15 cellular contexts compared by ENCODE assay signal in the genomic region with DNA sequence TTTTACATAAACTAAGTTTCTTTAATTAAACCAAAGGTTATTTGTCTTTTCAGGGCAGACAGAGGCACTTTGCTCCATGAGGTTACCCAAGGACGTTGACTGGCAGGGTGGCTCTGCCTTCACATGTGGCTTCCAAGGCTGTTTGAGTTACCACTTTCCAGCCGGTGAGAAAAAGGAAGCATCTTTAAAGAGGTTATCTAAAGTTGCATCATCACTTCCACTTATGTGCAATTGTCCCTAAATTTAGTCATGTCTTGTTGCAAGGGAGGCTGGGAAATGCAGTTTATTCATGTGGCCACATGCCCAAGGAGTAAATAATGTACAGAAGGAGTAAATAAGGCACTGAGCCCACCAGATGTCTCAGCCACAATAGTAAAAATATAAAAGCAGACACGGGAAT. TPM values are rescaled to one million over a fixed set of nuclear protein-coding genes. Genes with fewer than 3 reads are reported as not detected.
DNase-seq lines count a peak whose midpoint lies in the region; ATAC-seq and TF ChIP-seq lines count a peak whose summit lies in the region.
"Had no signal": no experiment of that assay in that cellular context is flagged by ENCODE, and none has a peak within 500 bp of the region (broad histone marks: within the 10 kb centered on the region; RNA-seq: fewer than 3 reads in every experiment).

No MANE protein-coding gene starts in this region.

- H3K4me2 ChIP-seq in PC-3 (ENCODE audit: low read length) (no peak overlapping the region), H9 (ENCODE audit: insufficient read depth, insufficient read length, low read length) (no peak overlapping the region)

- H3K79me1 ChIP-seq in H9 (ENCODE audit: insufficient read depth, low read depth, low read length, poor library complexity, severe bottlenecking), result no peaks in the 10 kb centered on the region

- no peak overlapping the region for H3T11ph ChIP-seq in H9 (ENCODE audit: low read length)

- H4K5ac ChIP-seq in H9 (ENCODE audit: insufficient read length, low read depth, low read length), result no peak overlapping the region

- H3K4me1 ChIP-seq in PC-3 (ENCODE audit: insufficient read depth, low read length), result no peaks in the 10 kb centered on the region
- H3K4me1 ChIP-seq in H9 (ENCODE audit: insufficient read depth, low read length), result no peaks in the 10 kb centered on the region
- H3K4me1 ChIP-seq: parathyroid adenoma, vagina had no signal

- H3K27ac ChIP-seq in PC-3 (ENCODE audit: low read length) (no peak overlapping the region), H9 (ENCODE audit: insufficient read length, low read depth, low read length) (no peak overlapping the region)
- H3K27ac ChIP-seq: parathyroid adenoma, vagina had no signal

- H3K27me3 ChIP-seq in PC-3 (ENCODE audit: low read length) (no peaks in the 10 kb centered on the region), H9 (ENCODE audit: insufficient read depth, low read length) (no peaks in the 10 kb centered on the region)
- H3K27me3 ChIP-seq: vagina had no signal

- H2BK20ac ChIP-seq in H9 (ENCODE audit: low read depth, low read length, poor library complexity, severe bottlenecking), result no peak overlapping the region

- H3K36me3 Mint-ChIP-seq in chondrocyte (ENCODE audit: low read depth), result no peaks in the 10 kb centered on the region
- no peaks in the 10 kb centered on the region for H3K36me3 Mint-ChIP-seq in H9 (ENCODE audit: insufficient read depth in 1 of 3, low read depth in 3 of 3)
- H3K36me3 Mint-ChIP-seq: mesothelial cell of epicardium had no signal

- no peaks in the 10 kb centered on the region for H3K4me1 Mint-ChIP-seq in stimulated activated naive CD8-positive, alpha-beta T cell treated with anti-CD3 and anti-CD28 coated beads, Interleukin-15, amount 100 ng/mL, for 72 hours
- no peaks in the 10 kb centered on the region for H3K4me1 Mint-ChIP-seq in chondrocyte (ENCODE audit: low read depth)
- peaks cover under 1 to 1% of the 10 kb centered on the region in 2 experiments; a peak in 1 of 4 replicates for H3K4me1 Mint-ChIP-seq in H9
- H3K4me1 Mint-ChIP-seq: mesothelial cell of epicardium had no signal

- no peaks in the 10 kb centered on the region for H3K9me2 ChIP-seq in PC-3 (replicated peaks; ENCODE audit: low read length)

- H3K9me3 ChIP-seq in PC-3 (ENCODE audit: low read length) (no peaks in the 10 kb centered on the region), H9 (ENCODE audit: control insufficient read depth, low read depth, low read length) (no peaks in the 10 kb centered on the region)
- H3K9me3 ChIP-seq: vagina had no signal

- H3K56ac ChIP-seq in H9 (ENCODE audit: insufficient read length, low read depth, low read length), result no peak overlapping the region

- no peaks in the 10 kb centered on the region for H3K79me2 ChIP-seq in PC-3 (ENCODE audit: low read length)
- H3K79me2 ChIP-seq in H9 (ENCODE audit: insufficient read depth, low read length), result no peaks in the 10 kb centered on the region
- H3K79me2 ChIP-seq: parathyroid adenoma had no signal

- no peak overlapping the region for H3K4ac ChIP-seq in H9 (ENCODE audit: low read depth, low read length)

- no peak overlapping the region for H3K9ac ChIP-seq in PC-3 (ENCODE audit: low read length)
- H3K9ac ChIP-seq in H9 (ENCODE audit: extremely low read depth, insufficient read length, low read length), result no peak overlapping the region
- H3K9ac ChIP-seq: parathyroid adenoma had no signal

- no peak for DNase-seq in stimulated activated naive CD8-positive, alpha-beta T cell treated with anti-CD3 and anti-CD28 coated beads, Interleukin-15, amount 100 ng/mL, for 72 hours
- DNase-seq in stimulated activated naive CD8-positive, alpha-beta T cell treated with anti-CD3 and anti-CD28 coated beads, Interleukin-15, Interleukin-2, amounts not matched to agents 100 U/mL and 50 U/mL, for 24 hours, result no peak
- DNase-seq in PC-3 (peak; percentile 11), epithelial cell of esophagus (ENCODE audit: low read depth) (peak; percentile 65), NCI-H2227 (lab: John Stamatoyannopoulos, UW; ENCODE audit: unreplicated experiment) (no peak), chondrocyte (ENCODE audit: low spot score) (no peak), H9 (no peak), NCI-H2227 treated with DMSO at 0.1 percent for 48 hours (lab: John Stamatoyannopoulos, UW) (no peak)
- DNase-seq: amygdala; effector CD8-positive, alpha-beta T cell; NCI-H1417; T-helper 9 cell had no signal

- H2AFZ ChIP-seq in PC-3 (ENCODE audit: low read length), result no peak overlapping the region
- no peak overlapping the region for H2AFZ ChIP-seq in H9 (ENCODE audit: low read length)
- H2AFZ ChIP-seq: parathyroid adenoma had no signal

- no peaks in the 10 kb centered on the region for H3K23me2 ChIP-seq in H9 (ENCODE audit: insufficient read length, low read depth, low read length, poor library complexity, severe bottlenecking)

- TF ChIP-seq CTCF in PC-3 (conservative IDR thresholded peaks at IDR 0.05; ENCODE audit: low read depth, low read length) (no peak), epithelial cell of esophagus (IDR thresholded peaks at IDR 0.05; ENCODE audit: insufficient read depth, low read depth, low read length, missing control alignments) (no peak), chondrocyte (IDR thresholded peaks at IDR 0.05) (no peak), H9 (conservative IDR thresholded peaks at IDR 0.05) (no peak)

- H2BK5ac ChIP-seq in H9 (ENCODE audit: insufficient read length, low read length), result no peak overlapping the region

- no peak overlapping the region for H3K14ac ChIP-seq in H9 (ENCODE audit: insufficient read depth, low read length)

- H3K27ac Mint-ChIP-seq in stimulated activated naive CD8-positive, alpha-beta T cell treated with anti-CD3 and anti-CD28 coated beads, Interleukin-15, amount 100 ng/mL, for 72 hours, result no peak overlapping the region
- no peak overlapping the region for H3K27ac Mint-ChIP-seq in chondrocyte (ENCODE audit: unreplicated experiment)
- H3K27ac Mint-ChIP-seq in H9, result no peak overlapping the region
- H3K27ac Mint-ChIP-seq: mesothelial cell of epicardium had no signal

- H2BK120ac ChIP-seq in H9 (ENCODE audit: low read depth, low read length, poor library complexity, severe bottlenecking), result no peak overlapping the region

- no peak overlapping the region for H2AK5ac ChIP-seq in H9 (ENCODE audit: insufficient read length, low read length)

- peak; percentile 28 for ATAC-seq in stimulated activated naive CD8-positive, alpha-beta T cell treated with anti-CD3 and anti-CD28 coated beads, Interleukin-15, amount 100 ng/mL, for 72 hours
- ATAC-seq in stimulated activated naive CD8-positive, alpha-beta T cell treated with anti-CD3 and anti-CD28 coated beads, Interleukin-15, Interleukin-2, amounts not matched to agents 100 U/mL and 50 U/mL, for 24 hours, result no peak
- ATAC-seq in PC-3, result no peak

- no TSS peak for BruUV-seq in PC-3 (replicated peaks; lab: Mats Ljungman, UMichigan)

- no peak overlapping the region for H2BK12ac ChIP-seq in H9 (ENCODE audit: insufficient read length, low read depth, low read length)

- H3K9me3 Mint-ChIP-seq in stimulated activated naive CD8-positive, alpha-beta T cell treated with anti-CD3 and anti-CD28 coated beads, Interleukin-15, amount 100 ng/mL, for 72 hours, result no peaks in the 10 kb centered on the region
- H3K9me3 Mint-ChIP-seq in chondrocyte (ENCODE audit: low read depth) (no peaks in the 10 kb centered on the region), H9 (no peaks in the 10 kb centered on the region)
- H3K9me3 Mint-ChIP-seq: mesothelial cell of epicardium had no signal

- H3K27me3 Mint-ChIP-seq in stimulated activated naive CD8-positive, alpha-beta T cell treated with anti-CD3 and anti-CD28 coated beads, Interleukin-15, amount 100 ng/mL, for 72 hours, result no peaks in the 10 kb centered on the region
- H3K27me3 Mint-ChIP-seq in chondrocyte (ENCODE audit: low read depth), result no peaks in the 10 kb centered on the region
- H3K27me3 Mint-ChIP-seq in H9 (ENCODE audit: low read depth), result no peaks in the 10 kb centered on the region

- POLR2A ChIA-PET in PC-3 (lab: Charles Lee; ENCODE audit: unreplicated experiment), result no interaction called here

- H2BK15ac ChIP-seq in H9 (ENCODE audit: low read depth, low read length), result no peak overlapping the region

- WGBS in H9 (ENCODE audit: extremely low coverage, insufficient read length, low lambda C conversion rate), result no CpG with 5 or more reads among the region's 3 CpGs

- H3F3A ChIP-seq in PC-3 (ENCODE audit: low read length, unreplicated experiment), result no peaks in the 10 kb centered on the region

- CTCF ChIA-PET in PC-3 (lab: Charles Lee), result no interaction called here

- H4K91ac ChIP-seq in H9 (ENCODE audit: insufficient read length, low read depth, low read length), result no peak overlapping the region

- H3K36me3 ChIP-seq in PC-3 (ENCODE audit: low read depth, low read length), result no peaks in the 10 kb centered on the region
- H3K36me3 ChIP-seq: vagina had no signal

- H4K20me1 ChIP-seq in PC-3 (ENCODE audit: low read length), result no peaks in the 10 kb centered on the region
- H4K20me1 ChIP-seq in H9 (ENCODE audit: control insufficient read depth, insufficient read depth, insufficient read length), result no peaks in the 10 kb centered on the region

- H3K4me3 ChIP-seq in PC-3 (ENCODE audit: low read length) (no peak overlapping the region), epithelial cell of esophagus (ENCODE audit: low read length) (no peak overlapping the region)
- H3K4me3 ChIP-seq: vagina had no signal

- no peak overlapping the region for H3K4me3 Mint-ChIP-seq in stimulated activated naive CD8-positive, alpha-beta T cell treated with anti-CD3 and anti-CD28 coated beads, Interleukin-15, amount 100 ng/mL, for 72 hours
- H3K4me3 Mint-ChIP-seq in chondrocyte (ENCODE audit: unreplicated experiment), result no peak overlapping the region
- no peak overlapping the region for H3K4me3 Mint-ChIP-seq in H9
- H3K4me3 Mint-ChIP-seq: mesothelial cell of epicardium had no signal

- H4K8ac ChIP-seq in H9 (replicated peaks; ENCODE audit: insufficient read length, low read depth, low read length), result no peak overlapping the region

- H3K18ac ChIP-seq in H9 (ENCODE audit: insufficient read length, low read depth, low read length), result no peak overlapping the region

- intact Hi-C loops in PC-3 (cut with micrococcal nuclease), result no loop called here

- H3K23ac ChIP-seq in H9 (ENCODE audit: insufficient read length, low read depth, low read length), result no peak overlapping the region

RNA-seq across cellular contexts. Expression of a gene that starts 29.0 kb away (rescaled TPM):
- total RNA-seq in PC-3 (2014; rRNA removed) (19.0 and 31.1 TPM in 2 replicates), chondrocyte (49.3 to 89.5 TPM (median 84.3 TPM) in 3 replicates), H9 (2021) (25.1 and 25.2 TPM in 2 replicates)

Comparison
In these comparisons a context has a peak if more than half of its experiments do, and no peak if none do; other contexts are left out.
1. DNase-seq: peak in PC-3 (single experiment) and epithelial cell of esophagus (single experiment); none in stimulated activated naive CD8-positive, alpha-beta T cell treated with anti-CD3 and anti-CD28 coated beads, Interleukin-15, amount 100 ng/mL, for 72 hours (0 of 2), stimulated activated naive CD8-positive, alpha-beta T cell treated with anti-CD3 and anti-CD28 coated beads, Interleukin-15, Interleukin-2, amounts not matched to agents 100 U/mL and 50 U/mL, for 24 hours (single experiment), NCI-H2227 (single experiment), chondrocyte (single experiment), H9 (single experiment) and NCI-H2227 treated with DMSO at 0.1 percent for 48 hours (single experiment).